In genomic region chr10:80684217-80684616, GRCh38 we compare ENCODE assay signal across 8 cellular contexts.
A peak's percentile ranks its signal among the peaks of the same experiment; 100 is the strongest.
DNase-seq lines count a peak whose midpoint lies in the region; ATAC-seq and TF ChIP-seq lines count a peak whose summit lies in the region.

No MANE protein-coding gene starts in this region.

- peaks cover 4% of the 10 kb centered on the region for H3K36me3 Mint-ChIP-seq in T-helper 17 cell (ENCODE audit: low read depth)
- H3K36me3 Mint-ChIP-seq in naive thymus-derived CD4-positive, alpha-beta T cell, result no peaks in the 10 kb centered on the region
- no peaks in the 10 kb centered on the region for H3K36me3 Mint-ChIP-seq in progenitor cell of endocrine pancreas (ENCODE audit: insufficient read depth)

- CTCF ChIA-PET in naive thymus-derived CD4-positive, alpha-beta T cell (lab: Charles Lee), result no interaction called here

- H3K4me3 Mint-ChIP-seq in T-helper 17 cell, result no peak overlapping the region
- no peak overlapping the region for H3K4me3 Mint-ChIP-seq in naive thymus-derived CD4-positive, alpha-beta T cell
- H3K4me3 Mint-ChIP-seq in progenitor cell of endocrine pancreas (ENCODE audit: low read depth), result no peak overlapping the region

- no peak overlapping the region for H3K4me3 ChIP-seq in naive thymus-derived CD4-positive, alpha-beta T cell (ENCODE audit: low read length)
- no peak overlapping the region for H3K4me3 ChIP-seq in BE2C (ENCODE audit: low read depth, low read length)

- intact Hi-C loops in naive thymus-derived CD4-positive, alpha-beta T cell (cut with micrococcal nuclease), result loop anchor here in 1 of 2 donors (5.0 kb wide), 1 partner anchor 147 kb away; the partner anchor contains the start of gene SH2D4B

- TF ChIP-seq CTCF in BE2C (IDR thresholded peaks at IDR 0.05; ENCODE audit: low read depth, low read length) (no peak), progenitor cell of endocrine pancreas (IDR thresholded peaks at IDR 0.05; ENCODE audit: unreplicated experiment) (no peak)

- H3K4me1 Mint-ChIP-seq in T-helper 17 cell (no peaks in the 10 kb centered on the region), progenitor cell of endocrine pancreas (ENCODE audit: low read depth) (peaks cover 20% of the 10 kb centered on the region)
- peaks cover 0 to 4% (median 0%) of the 10 kb centered on the region in 7 donors for H3K4me1 Mint-ChIP-seq in naive thymus-derived CD4-positive, alpha-beta T cell

- POLR2A ChIA-PET in naive thymus-derived CD4-positive, alpha-beta T cell (lab: Charles Lee), result no interaction called here

- H3K9me3 ChIP-seq in T-helper 17 cell (ENCODE audit: control insufficient read depth, low read length, poor library complexity, severe bottlenecking) (no peaks in the 10 kb centered on the region), BE2C (no peaks in the 10 kb centered on the region)
- H3K9me3 ChIP-seq in naive thymus-derived CD4-positive, alpha-beta T cell (ENCODE audit: control insufficient read depth in 2 of 3, low read length in 3 of 3), result no peaks in the 10 kb centered on the region

- no peaks in the 10 kb centered on the region for H3K36me3 ChIP-seq in naive thymus-derived CD4-positive, alpha-beta T cell (ENCODE audit: control insufficient read depth in 2 of 3, insufficient read depth in 3 of 3, low read length in 3 of 3)
- H3K36me3 ChIP-seq in BE2C, result no peaks in the 10 kb centered on the region

- peak; percentile 69 for ATAC-seq in HG03108 (IDR thresholded peaks at IDR 0.05; ENCODE audit: unreplicated experiment)
- peak; percentile 80 for ATAC-seq in T-helper 17 cell
- peak; percentile 86 for ATAC-seq in naive thymus-derived CD4-positive, alpha-beta T cell

- no peak overlapping the region for H3K27ac Mint-ChIP-seq in T-helper 17 cell
- peak overlapping the region in 2 of 9 donors; percentile 19 to 54 for H3K27ac Mint-ChIP-seq in naive thymus-derived CD4-positive, alpha-beta T cell
- no peak overlapping the region for H3K27ac Mint-ChIP-seq in progenitor cell of endocrine pancreas

- H3K9me3 Mint-ChIP-seq in naive thymus-derived CD4-positive, alpha-beta T cell, result no peaks in the 10 kb centered on the region
- H3K9me3 Mint-ChIP-seq in progenitor cell of endocrine pancreas (ENCODE audit: low read depth), result no peaks in the 10 kb centered on the region

- no peaks in the 10 kb centered on the region for H3K4me1 ChIP-seq in naive thymus-derived CD4-positive, alpha-beta T cell (ENCODE audit: control insufficient read depth in 2 of 2, insufficient read depth in 2 of 2, low read length in 2 of 2)
- no peaks in the 10 kb centered on the region for H3K4me1 ChIP-seq in BE2C

- DNase-seq in NOMO-1 treated with DMSO at 0.1 percent for 48 hours (lab: John Stamatoyannopoulos, UW; ENCODE audit: unreplicated experiment) (peak; percentile 45), NOMO-1 treated with dmso at 0.1 percent for 144 hours (lab: John Stamatoyannopoulos, UW; ENCODE audit: unreplicated experiment) (no peak), T-helper 17 cell (no peak), BE2C (no peak), progenitor cell of endocrine pancreas (ENCODE audit: low spot score, unreplicated experiment) (no peak), epidermal melanocyte (ENCODE audit: insufficient read length, low spot score) (no peak)
- peak in 7 of 9 donors; percentile 42 to 71 (median 57) for DNase-seq in naive thymus-derived CD4-positive, alpha-beta T cell

- H3K27me3 ChIP-seq in naive thymus-derived CD4-positive, alpha-beta T cell (ENCODE audit: control insufficient read depth in 2 of 2, insufficient read depth in 2 of 2, low read length in 2 of 2), result no peaks in the 10 kb centered on the region
- H3K27me3 ChIP-seq in BE2C, result no peaks in the 10 kb centered on the region

- H3K27ac ChIP-seq in naive thymus-derived CD4-positive, alpha-beta T cell (ENCODE audit: low read depth, low read length), result no peak overlapping the region

- peaks cover 7% of the 10 kb centered on the region for H3K27me3 Mint-ChIP-seq in T-helper 17 cell
- peaks cover 0 to 3% (median 0%) of the 10 kb centered on the region in 5 donors for H3K27me3 Mint-ChIP-seq in naive thymus-derived CD4-positive, alpha-beta T cell
- H3K27me3 Mint-ChIP-seq in progenitor cell of endocrine pancreas, result no peaks in the 10 kb centered on the region

Comparison
In these comparisons a context has a peak if more than half of its experiments do, and no peak if none do; other contexts are left out.
1. DNase-seq: peak in NOMO-1 treated with DMSO at 0.1 percent for 48 hours (single experiment) and naive thymus-derived CD4-positive, alpha-beta T cell (7 of 9); none in NOMO-1 treated with dmso at 0.1 percent for 144 hours (single experiment), T-helper 17 cell (0 of 3), BE2C (single experiment), progenitor cell of endocrine pancreas (single experiment) and epidermal melanocyte (single experiment).
2. Peak in every context shown above with its lines, with median percentiles within 50 percentile points of each other: ATAC-seq.